ENCODE assay signal across 1 cellular context in the genomic region with DNA sequence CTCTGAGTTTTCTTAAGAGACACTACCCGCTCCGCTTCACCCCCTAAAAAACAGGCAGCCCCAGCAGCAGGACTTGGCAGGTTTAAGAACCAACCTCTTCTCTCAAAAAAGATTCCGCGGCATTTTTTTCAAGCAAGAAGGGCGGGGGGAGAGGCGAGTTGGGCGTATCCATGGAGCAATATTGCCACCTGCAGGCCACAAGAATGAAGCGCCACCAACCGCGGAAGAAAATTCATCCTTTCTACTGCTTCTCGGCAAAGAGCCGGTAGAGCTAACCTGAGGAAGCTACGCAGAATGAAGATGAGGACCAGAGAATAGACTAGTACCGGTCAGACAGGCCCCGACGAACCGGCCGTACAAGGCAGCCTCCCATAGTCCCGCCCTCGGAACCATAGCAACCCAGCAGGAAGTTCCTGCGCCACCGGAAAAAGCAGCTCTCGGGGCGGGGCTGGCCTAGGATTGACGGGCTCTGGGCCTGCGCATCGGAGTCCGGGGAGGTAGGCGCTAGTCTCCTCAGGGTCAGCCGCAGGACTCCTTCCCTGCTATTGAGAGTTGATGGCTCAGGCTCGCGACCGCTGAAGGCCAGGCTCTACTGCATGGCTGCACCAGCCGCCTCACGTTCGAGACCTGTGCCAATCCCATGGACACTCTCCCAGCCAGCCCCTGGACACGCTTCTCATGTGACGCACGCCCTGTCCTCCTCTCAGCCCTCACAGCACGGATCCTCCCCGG.
TF ChIP-seq lines count a peak whose summit lies in the region.

No MANE protein-coding gene starts in this region.

TF ChIP-seq in HCT116, 20 proteins besides CTCF, POLR2A, EP300 and RAD21 (continued from another document):
- TF ChIP-seq ZBTB33 (IDR thresholded peaks at IDR 0.05; ENCODE audit: extremely low read depth, insufficient replicate concordance, low read length) = no peak
- TF ChIP-seq, protein P1, sequence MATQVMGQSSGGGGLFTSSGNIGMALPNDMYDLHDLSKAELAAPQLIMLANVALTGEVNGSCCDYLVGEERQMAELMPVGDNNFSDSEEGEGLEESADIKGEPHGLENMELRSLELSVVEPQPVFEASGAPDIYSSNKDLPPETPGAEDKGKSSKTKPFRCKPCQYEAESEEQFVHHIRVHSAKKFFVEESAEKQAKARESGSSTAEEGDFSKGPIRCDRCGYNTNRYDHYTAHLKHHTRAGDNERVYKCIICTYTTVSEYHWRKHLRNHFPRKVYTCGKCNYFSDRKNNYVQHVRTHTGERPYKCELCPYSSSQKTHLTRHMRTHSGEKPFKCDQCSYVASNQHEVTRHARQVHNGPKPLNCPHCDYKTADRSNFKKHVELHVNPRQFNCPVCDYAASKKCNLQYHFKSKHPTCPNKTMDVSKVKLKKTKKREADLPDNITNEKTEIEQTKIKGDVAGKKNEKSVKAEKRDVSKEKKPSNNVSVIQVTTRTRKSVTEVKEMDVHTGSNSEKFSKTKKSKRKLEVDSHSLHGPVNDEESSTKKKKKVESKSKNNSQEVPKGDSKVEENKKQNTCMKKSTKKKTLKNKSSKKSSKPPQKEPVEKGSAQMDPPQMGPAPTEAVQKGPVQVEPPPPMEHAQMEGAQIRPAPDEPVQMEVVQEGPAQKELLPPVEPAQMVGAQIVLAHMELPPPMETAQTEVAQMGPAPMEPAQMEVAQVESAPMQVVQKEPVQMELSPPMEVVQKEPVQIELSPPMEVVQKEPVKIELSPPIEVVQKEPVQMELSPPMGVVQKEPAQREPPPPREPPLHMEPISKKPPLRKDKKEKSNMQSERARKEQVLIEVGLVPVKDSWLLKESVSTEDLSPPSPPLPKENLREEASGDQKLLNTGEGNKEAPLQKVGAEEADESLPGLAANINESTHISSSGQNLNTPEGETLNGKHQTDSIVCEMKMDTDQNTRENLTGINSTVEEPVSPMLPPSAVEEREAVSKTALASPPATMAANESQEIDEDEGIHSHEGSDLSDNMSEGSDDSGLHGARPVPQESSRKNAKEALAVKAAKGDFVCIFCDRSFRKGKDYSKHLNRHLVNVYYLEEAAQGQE (IDR thresholded peaks at IDR 0.05; ENCODE audit: low read depth) = no peak
- TF ChIP-seq SP1 (IDR thresholded peaks at IDR 0.05; ENCODE audit: low read depth) = peak; percentile 52
- TF ChIP-seq POLR2AphosphoS5 (IDR thresholded peaks at IDR 0.05; ENCODE audit: low read depth, low read length) = peak; percentile 52
- peak; percentile 34; the same call in 1 of the 2 replicates for TF ChIP-seq ZFX (IDR thresholded peaks at IDR 0.05)
